Comparison of ENCODE assay signal across 1 cellular context in the genomic region with DNA sequence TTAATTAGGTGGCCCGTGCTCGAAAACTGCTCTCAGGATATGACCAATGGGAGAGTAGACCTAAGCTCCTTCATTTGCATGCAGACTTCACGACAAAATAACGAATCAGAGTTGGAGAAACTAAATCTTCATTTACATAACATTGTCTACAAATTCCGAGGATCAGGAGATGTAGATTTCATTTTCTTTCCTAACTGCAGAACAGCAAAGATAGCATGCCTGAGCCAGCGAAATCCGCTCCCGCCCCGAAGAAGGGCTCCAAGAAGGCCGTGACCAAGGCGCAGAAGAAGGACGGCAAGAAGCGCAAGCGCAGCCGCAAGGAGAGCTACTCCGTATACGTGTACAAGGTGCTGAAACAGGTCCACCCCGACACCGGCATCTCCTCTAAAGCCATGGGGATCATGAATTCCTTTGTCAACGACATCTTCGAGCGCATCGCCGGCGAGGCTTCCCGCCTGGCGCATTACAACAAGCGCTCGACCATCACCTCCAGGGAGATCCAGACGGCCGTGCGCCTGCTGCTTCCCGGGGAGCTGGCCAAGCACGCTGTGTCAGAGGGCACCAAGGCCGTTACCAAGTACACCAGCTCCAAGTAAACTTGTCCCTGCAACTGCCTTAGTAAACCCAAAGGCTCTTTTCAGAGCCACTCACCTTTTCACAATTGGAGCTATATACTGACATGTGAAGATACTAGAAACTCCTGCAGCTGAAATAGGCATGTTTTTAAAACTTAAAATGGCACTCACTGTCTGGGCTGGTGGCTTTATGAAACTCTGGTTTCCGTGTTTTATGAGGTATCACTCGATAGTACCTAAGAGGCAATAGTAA.
TF ChIP-seq lines count a peak whose summit lies in the region.

No MANE protein-coding gene starts in this region.

TF ChIP-seq in IMR-90, 13 proteins besides CTCF, POLR2A, EP300 and RAD21:
- TF ChIP-seq MAFK (IDR thresholded peaks at IDR 0.05; ENCODE audit: low read depth, low read length) (no peak), NFE2L2 (IDR thresholded peaks at IDR 0.05; ENCODE audit: low read depth, low read length) (no peak), BHLHE40 (IDR thresholded peaks at IDR 0.05; ENCODE audit: low read depth, low read length) (0 out of 2 replicates have a peak, but pooled peaks have one; percentile 15)
- TF ChIP-seq, protein P1, sequence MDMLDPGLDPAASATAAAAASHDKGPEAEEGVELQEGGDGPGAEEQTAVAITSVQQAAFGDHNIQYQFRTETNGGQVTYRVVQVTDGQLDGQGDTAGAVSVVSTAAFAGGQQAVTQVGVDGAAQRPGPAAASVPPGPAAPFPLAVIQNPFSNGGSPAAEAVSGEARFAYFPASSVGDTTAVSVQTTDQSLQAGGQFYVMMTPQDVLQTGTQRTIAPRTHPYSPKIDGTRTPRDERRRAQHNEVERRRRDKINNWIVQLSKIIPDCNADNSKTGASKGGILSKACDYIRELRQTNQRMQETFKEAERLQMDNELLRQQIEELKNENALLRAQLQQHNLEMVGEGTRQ (IDR thresholded peaks at IDR 0.05; ENCODE audit: low read depth, low read length), result no peak
